23 cellular contexts compared by ENCODE assay signal in the genomic region with DNA sequence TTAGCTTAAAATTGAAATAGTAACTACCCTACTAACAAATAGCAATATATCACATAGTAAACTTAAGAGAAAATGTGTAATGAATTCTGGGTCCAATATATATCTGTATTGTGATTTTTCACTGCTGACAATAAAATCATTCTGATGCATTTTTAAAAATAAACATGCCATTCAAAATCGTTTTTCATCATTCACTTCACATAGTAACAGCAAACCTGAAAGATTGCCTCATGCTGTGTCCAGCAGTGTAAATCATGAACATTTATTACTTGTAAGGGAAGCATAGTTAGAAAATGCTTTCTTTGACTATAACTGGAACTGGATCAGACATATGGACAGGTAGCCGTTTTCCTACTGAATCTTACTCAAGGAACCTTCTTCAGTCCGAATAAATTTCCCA.
"Had no signal": no experiment of that assay in that cellular context is flagged by ENCODE, and none has a peak within 500 bp of the region (broad histone marks: within the 10 kb centered on the region; RNA-seq: fewer than 3 reads in every experiment).

No MANE protein-coding gene starts in this region.

- H3K27me3 ChIP-seq: dorsolateral prefrontal cortex, ovary, sigmoid colon, testis, tibial nerve, upper lobe of left lung had no signal

- H3K4me3 ChIP-seq: dorsolateral prefrontal cortex, lower lobe of right lung, ovary, psoas muscle, sigmoid colon, testis, tibial nerve, upper lobe of left lung had no signal

- H3K4me1 ChIP-seq: lower lobe of right lung, psoas muscle, sigmoid colon, testis, tibial nerve, upper lobe of left lung had no signal

- DNase-seq: dorsolateral prefrontal cortex; effector CD4-positive, alpha-beta T cell; hypothalamus; immature natural killer cell; left ventricle myocardium superior; lower lobe of right lung; naive thymus-derived CD8-positive, alpha-beta T cell; nephron progenitor cell; occipital lobe; ovary; posterior cingulate gyrus; psoas muscle; right cardiac atrium; sigmoid colon; stimulated activated CD4-positive, alpha-beta T cell treated with anti-CD3 and anti-CD28 coated beads, Interleukin-2, amount 100 ng/mL, for 24 hours; stimulated activated CD4-positive, alpha-beta T cell treated with anti-CD3 and anti-CD28 coated beads, Interleukin-4, amount 100 ng/mL, for 4 hours; stimulated activated naive CD8-positive, alpha-beta T cell treated with anti-CD3 and anti-CD28 coated beads, Interleukin-15, Interleukin-2, amounts not matched to agents 100 U/mL and 50 U/mL, for 24 hours; substantia nigra; testis; upper lobe of left lung had no signal

- H3K36me3 ChIP-seq: ovary had no signal

- FAIRE-seq: keratinocyte, urothelium cell line had no signal

- H3K27ac ChIP-seq: dorsolateral prefrontal cortex, lower lobe of right lung, ovary, psoas muscle, sigmoid colon, testis, tibial nerve, upper lobe of left lung had no signal

- H3K9me3 ChIP-seq: lower lobe of right lung, ovary, psoas muscle, sigmoid colon, testis, tibial nerve, upper lobe of left lung had no signal
